In genomic region chr17:50206604-50207293, GRCh38 we compare ENCODE assay signal across 9 cellular contexts. TPM values are rescaled to one million over a fixed set of nuclear protein-coding genes. Genes with fewer than 3 reads are reported as not detected.
DNase-seq lines count a peak whose midpoint lies in the region; ATAC-seq and TF ChIP-seq lines count a peak whose summit lies in the region.
"Had no signal": no experiment of that assay in that cellular context is flagged by ENCODE, and none has a peak within 500 bp of the region (broad histone marks: within the 10 kb centered on the region; RNA-seq: fewer than 3 reads in every experiment).

No MANE protein-coding gene starts in this region.

- ATAC-seq in HG03045 (IDR thresholded peaks at IDR 0.05; ENCODE audit: unreplicated experiment), result no peak
- ATAC-seq in HG02981 (IDR thresholded peaks at IDR 0.05; ENCODE audit: unreplicated experiment), result no peak

- H3K79me2 ChIP-seq in parathyroid adenoma, result no peaks in the 10 kb centered on the region

- TF ChIP-seq CTCF in parathyroid adenoma (IDR thresholded peaks at IDR 0.05), result no peak

- TF ChIP-seq POLR2A in erythroblast (IDR thresholded peaks at IDR 0.05; ENCODE audit: low read length), result no peak

- peak overlapping the region; percentile 46 for H2AFZ ChIP-seq in parathyroid adenoma

- in situ Hi-C loops in G401 (cut with HindIII; ENCODE audit: low sequenced_read_pairs), result loop anchor here (5.0 kb wide), 1 partner anchor 46 kb away; no protein-coding TSS in a partner anchor

- DNase-seq in DMS 273 treated with DMSO at 0.1 percent for 48 hours (lab: John Stamatoyannopoulos, UW), result peak; percentile 30
- DNase-seq in NCI-H1694 (lab: John Stamatoyannopoulos, UW), result peak; percentile 15
- DNase-seq in erythroblast (lab: John Stamatoyannopoulos, UW), result peak; percentile 39 to 63
- DNase-seq in dermis blood vessel endothelial cell, result no peak
- no peak for DNase-seq in G401 (ENCODE audit: low spot score)

- H3K9ac ChIP-seq in parathyroid adenoma, result no peak overlapping the region

- H3K27ac ChIP-seq in parathyroid adenoma, result no peak overlapping the region

- no peaks in the 10 kb centered on the region for H3K36me3 ChIP-seq in parathyroid adenoma (ENCODE audit: control insufficient read depth, insufficient read depth, low read length)

- no peaks in the 10 kb centered on the region for H3K27me3 ChIP-seq in parathyroid adenoma (ENCODE audit: control insufficient read depth, insufficient read depth, low read length)

- H3K4me1 ChIP-seq in parathyroid adenoma, result no peaks in the 10 kb centered on the region

- H3K4me2 ChIP-seq in parathyroid adenoma (ENCODE audit: low read length), result no peak overlapping the region

- H3K9me3 ChIP-seq in parathyroid adenoma (ENCODE audit: control insufficient read depth, low read length), result no peaks in the 10 kb centered on the region

- no peak overlapping the region for H3K4me3 ChIP-seq in parathyroid adenoma (ENCODE audit: low read depth, low read length)
- H3K4me3 ChIP-seq: lung had no signal

RNA-seq across cellular contexts. Expression of gene COL1A1, which starts 5.3 kb away (rescaled TPM):
- 4.2 and 12.6 TPM in 2 replicates for total RNA-seq in dermis blood vessel endothelial cell
- total RNA-seq in G401 (2014; rRNA removed; shearing (Covaris generic)), result 72.4 and 86.8 TPM in 2 replicates

RNA-seq across cellular contexts. Expression of gene SGCA, which starts 40.9 kb away (rescaled TPM):
- total RNA-seq in dermis blood vessel endothelial cell, result not detected in 2 replicates
- total RNA-seq in G401 (2014; rRNA removed; shearing (Covaris generic)), result 19.0 and 49.0 TPM in 2 replicates

RNA-seq across cellular contexts. Expression of gene PPP1R9B, which starts 56.3 kb away (rescaled TPM):
- total RNA-seq in dermis blood vessel endothelial cell, result 35.2 and 45.8 TPM in 2 replicates
- 49.7 and 59.6 TPM in 2 replicates for total RNA-seq in G401 (2014; rRNA removed; shearing (Covaris generic))

Comparison
In these comparisons a context has a peak if more than half of its experiments do, and no peak if none do; other contexts are left out.
1. DNase-seq: peak in DMS 273 treated with DMSO at 0.1 percent for 48 hours (single experiment), NCI-H1694 (single experiment) and erythroblast (2 of 2); none in dermis blood vessel endothelial cell (single experiment) and G401 (single experiment).
2. RNA of gene SGCA, which starts 40.9 kb away (total RNA-seq): 19.0 to 49.0 TPM in G401; not detected in dermis blood vessel endothelial cell; every median in the first group is over 10 times any median in the second.